21 cellular contexts compared by ENCODE assay signal in the genomic region with DNA sequence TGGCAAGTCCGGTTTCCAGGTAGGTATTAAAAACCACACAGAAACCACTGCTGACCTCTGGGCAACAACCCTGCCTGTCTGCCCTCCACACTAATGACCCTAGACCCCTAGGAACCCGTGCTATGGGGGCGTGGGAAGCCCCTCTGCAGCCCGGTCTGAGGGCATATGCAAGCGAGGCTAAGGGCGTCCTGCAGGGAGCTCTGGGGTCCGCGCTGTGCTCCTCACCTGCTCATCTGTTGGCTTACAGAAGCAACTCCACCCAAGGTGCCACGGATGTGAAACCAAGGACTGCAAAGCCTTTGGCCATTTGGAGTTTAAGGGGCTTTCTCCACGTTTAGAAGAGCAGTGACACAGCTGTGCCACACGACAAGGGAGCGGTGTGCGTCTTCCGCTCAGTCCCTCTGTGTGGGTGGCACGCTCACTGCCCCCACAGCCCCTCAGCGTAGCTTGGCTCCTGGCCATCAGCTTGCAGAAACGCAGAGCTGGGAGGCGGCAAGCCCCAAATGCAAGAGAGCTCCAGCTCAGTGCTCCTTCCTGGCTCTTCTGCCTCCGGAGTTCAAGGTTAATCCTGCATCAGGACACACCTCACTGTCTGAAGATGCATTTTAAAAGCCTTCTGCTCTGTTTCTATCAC.
"Had no signal": no experiment of that assay in that cellular context is flagged by ENCODE, and none has a peak within 500 bp of the region (broad histone marks: within the 10 kb centered on the region; RNA-seq: fewer than 3 reads in every experiment).

No MANE protein-coding gene starts in this region.

- ATAC-seq: activated naive CD4-positive, alpha-beta T cell treated with anti-CD3 and anti-CD28 coated beads, Interleukin-2, amount 50 U/mL, for 72 hours; activated T-helper 17 cell treated with anti-CD3 and anti-CD28 coated beads, Interleukin-2, amount 50 U/mL, for 72 hours; naive thymus-derived CD4-positive, alpha-beta T cell had no signal

- H3K4me3 Mint-ChIP-seq: activated T-cell treated with anti-CD3 and anti-CD28 coated beads, Interleukin-2, amount 50 U/mL, for 24 hours; activated T-helper 17 cell treated with anti-CD3 and anti-CD28 coated beads, Interleukin-2, amount 50 U/mL, for 72 hours; brain; dendritic cell treated with granulocyte-macrophage colony-stimulating factor and Interleukin-4, amounts not matched to agents 40 ng/mL and 50 ng/mL, for 4 days; naive thymus-derived CD4-positive, alpha-beta T cell; T-helper 1 cell treated with Interleukin-12 subunit alpha and Interleukin-12 subunit beta and Interleukin-4 antibody, amounts not matched to agents 30 μg/mL and 1 μg/mL, for 36 hours had no signal

- H3K27me3 Mint-ChIP-seq: activated T-cell treated with anti-CD3 and anti-CD28 coated beads, Interleukin-2, amount 50 U/mL, for 24 hours; activated T-helper 17 cell treated with anti-CD3 and anti-CD28 coated beads, Interleukin-2, amount 50 U/mL, for 72 hours; brain; dendritic cell treated with granulocyte-macrophage colony-stimulating factor and Interleukin-4, amounts not matched to agents 40 ng/mL and 50 ng/mL, for 4 days; naive thymus-derived CD4-positive, alpha-beta T cell had no signal

- DNase-seq: activated CD4-positive, alpha-beta T cell treated with anti-CD3 and anti-CD28 coated beads for 48 hours; activated CD8-positive, alpha-beta memory T cell treated with anti-CD3 and anti-CD28 coated beads, Interleukin-2, amount 50 U/mL, for 4 hours; activated T-cell treated with anti-CD3 and anti-CD28 coated beads, Interleukin-2, amount 50 U/mL, for 24 hours; aorta; effector CD4-positive, alpha-beta T cell; heart right ventricle; islet precursor cell; naive thymus-derived CD4-positive, alpha-beta T cell; ovary; spleen; stimulated activated CD4-positive, alpha-beta T cell treated with anti-CD3 and anti-CD28 coated beads, Interleukin-4, amount 100 ng/mL, for 24 hours; stimulated activated naive CD4-positive, alpha-beta T cell treated with Interleukin-2 at 50 U/mL for 16 hours; T1000 had no signal

- H3K27me3 ChIP-seq: heart right ventricle, ovary, right atrium auricular region, spleen had no signal

- H3K36me3 Mint-ChIP-seq: activated naive CD4-positive, alpha-beta T cell treated with anti-CD3 and anti-CD28 coated beads, Interleukin-2, amount 50 U/mL, for 72 hours had no signal

- H3K4me3 ChIP-seq: heart right ventricle, ovary, prostate gland, right atrium auricular region, spleen had no signal

- H3K4me1 Mint-ChIP-seq: activated T-helper 17 cell treated with anti-CD3 and anti-CD28 coated beads, Interleukin-2, amount 50 U/mL, for 72 hours; brain had no signal

- H3K9me3 ChIP-seq: heart right ventricle, ovary, prostate gland, right atrium auricular region, spleen had no signal

- FAIRE-seq: endometrium had no signal

- H3K36me3 ChIP-seq: ovary had no signal

- H3K27ac ChIP-seq: heart right ventricle, ovary, prostate gland, right atrium auricular region, spleen had no signal

- H3K27ac Mint-ChIP-seq: activated naive CD4-positive, alpha-beta T cell treated with anti-CD3 and anti-CD28 coated beads, Interleukin-2, amount 50 U/mL, for 72 hours; activated T-cell treated with anti-CD3 and anti-CD28 coated beads, Interleukin-2, amount 50 U/mL, for 24 hours; dendritic cell treated with granulocyte-macrophage colony-stimulating factor and Interleukin-4, amounts not matched to agents 40 ng/mL and 50 ng/mL, for 4 days; naive thymus-derived CD4-positive, alpha-beta T cell; T-helper 1 cell treated with Interleukin-12 subunit alpha and Interleukin-12 subunit beta and Interleukin-4 antibody, amounts not matched to agents 30 μg/mL and 1 μg/mL, for 36 hours had no signal

- H3K9me3 Mint-ChIP-seq: activated naive CD4-positive, alpha-beta T cell treated with anti-CD3 and anti-CD28 coated beads, Interleukin-2, amount 50 U/mL, for 72 hours; activated T-cell treated with anti-CD3 and anti-CD28 coated beads, Interleukin-2, amount 50 U/mL, for 24 hours; activated T-helper 17 cell treated with anti-CD3 and anti-CD28 coated beads, Interleukin-2, amount 50 U/mL, for 72 hours; brain; dendritic cell treated with granulocyte-macrophage colony-stimulating factor and Interleukin-4, amounts not matched to agents 40 ng/mL and 50 ng/mL, for 4 days; naive thymus-derived CD4-positive, alpha-beta T cell; T-helper 1 cell treated with Interleukin-12 subunit alpha and Interleukin-12 subunit beta and Interleukin-4 antibody, amounts not matched to agents 30 μg/mL and 1 μg/mL, for 36 hours had no signal
